Comparison of ENCODE assay signal across 11 cellular contexts in the genomic region with DNA sequence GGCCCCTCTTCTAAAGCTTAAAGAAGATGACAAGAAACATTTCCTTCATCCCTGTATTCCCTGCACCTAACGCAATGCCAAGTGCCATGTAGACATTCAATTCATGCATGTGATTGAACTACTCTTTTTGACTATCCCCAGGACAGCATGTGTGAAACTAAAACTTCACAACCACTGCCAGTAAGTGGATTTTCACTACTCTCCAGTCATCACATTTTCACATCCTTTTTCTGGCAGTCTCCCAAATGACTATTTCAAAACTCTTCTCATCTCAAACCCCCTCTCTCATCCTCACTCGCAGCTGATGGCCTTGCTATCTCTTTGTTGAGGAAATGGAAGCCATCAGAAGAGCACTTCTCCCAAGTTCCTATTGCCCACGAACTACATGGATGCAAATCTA.
DNase-seq lines count a peak whose midpoint lies in the region; ATAC-seq and TF ChIP-seq lines count a peak whose summit lies in the region.
"Had no signal": no experiment of that assay in that cellular context is flagged by ENCODE, and none has a peak within 500 bp of the region (broad histone marks: within the 10 kb centered on the region; RNA-seq: fewer than 3 reads in every experiment).

No MANE protein-coding gene starts in this region.

- H3K27ac ChIP-seq in CD4-positive, alpha-beta T cell (ENCODE audit: low read depth, low read length), result peak overlapping the region; percentile 34
- H3K27ac ChIP-seq in neural progenitor cell, result no peak overlapping the region
- H3K27ac ChIP-seq: heart right ventricle had no signal

- H2AFZ ChIP-seq in neural progenitor cell (replicated peaks), result no peak overlapping the region

- peaks cover 4% of the 10 kb centered on the region for H3K9me3 Mint-ChIP-seq in CD4-positive, alpha-beta T cell
- peaks cover 3% of the 10 kb centered on the region for H3K9me3 Mint-ChIP-seq in neural progenitor cell
- H3K9me3 Mint-ChIP-seq: CD8-positive, alpha-beta T cell had no signal

- no peak overlapping the region for H3K4me3 ChIP-seq in neural progenitor cell
- H3K4me3 ChIP-seq: heart right ventricle, MG63 had no signal

- H3K36me3 Mint-ChIP-seq in CD4-positive, alpha-beta T cell (ENCODE audit: low read depth), result peaks cover 49% of the 10 kb centered on the region
- no peaks in the 10 kb centered on the region for H3K36me3 Mint-ChIP-seq in neural progenitor cell

- no peaks in the 10 kb centered on the region for H3K36me3 ChIP-seq in neural progenitor cell
- H3K36me3 ChIP-seq: heart right ventricle, MG63 had no signal

- no peaks in the 10 kb centered on the region for H3K27me3 ChIP-seq in CD4-positive, alpha-beta T cell (ENCODE audit: control insufficient read depth, insufficient read depth, low read length)
- H3K27me3 ChIP-seq in neural progenitor cell, result no peaks in the 10 kb centered on the region
- H3K27me3 ChIP-seq: heart right ventricle, MG63 had no signal

- no peaks in the 10 kb centered on the region for H3K79me2 ChIP-seq in neural progenitor cell (ENCODE audit: low read depth)

- no peak overlapping the region for H3K27ac Mint-ChIP-seq in CD4-positive, alpha-beta T cell
- H3K27ac Mint-ChIP-seq in neural progenitor cell, result no peak overlapping the region
- H3K27ac Mint-ChIP-seq: CD8-positive, alpha-beta T cell had no signal

- peaks cover 2% of the 10 kb centered on the region for H3K4me1 ChIP-seq in neural progenitor cell

- TF ChIP-seq CTCF in CD4-positive, alpha-beta T cell (IDR thresholded peaks at IDR 0.05), result no peak
- no peak for TF ChIP-seq CTCF in neural progenitor cell (IDR thresholded peaks at IDR 0.05)

- ATAC-seq in CD4-positive, alpha-beta T cell (ENCODE audit: poor library complexity), result no peak
- peak; percentile 73 for ATAC-seq in GM18907 (IDR thresholded peaks at IDR 0.05; ENCODE audit: unreplicated experiment)
- ATAC-seq in HG02588 (IDR thresholded peaks at IDR 0.05; ENCODE audit: unreplicated experiment), result peak; percentile 70
- peak; percentile 61 for ATAC-seq in HG03457 (IDR thresholded peaks at IDR 0.05; ENCODE audit: unreplicated experiment)
- ATAC-seq: CD8-positive, alpha-beta T cell had no signal

- POLR2A ChIA-PET in CD4-positive, alpha-beta T cell (lab: Charles Lee), result interaction anchor here (0.7 kb wide), 1 partner anchor 20 kb away, joined by 3 read pairs; no protein-coding TSS in a partner anchor

- DNase-seq in CD4-positive, alpha-beta T cell, result no peak
- DNase-seq in NCI-H146 treated with DMSO at 0.1 percent for 48 hours (lab: John Stamatoyannopoulos, UW; ENCODE audit: unreplicated experiment) (no peak), neural progenitor cell (ENCODE audit: low spot score) (no peak), hippocampal formation (lab: John Stamatoyannopoulos, UW) (no peak), COR-L47 (lab: John Stamatoyannopoulos, UW) (no peak)
- DNase-seq: CD8-positive, alpha-beta T cell; heart right ventricle; MG63 had no signal

- CTCF ChIA-PET in CD4-positive, alpha-beta T cell (lab: Charles Lee), result interaction anchor here (0.7 to 10.5 kb wide), 2 partner anchors 115 to 195 kb away, joined by 3 to 117 read pairs; no protein-coding TSS in a partner anchor

- H3F3A ChIP-seq in neural progenitor cell (ENCODE audit: low read depth), result no peaks in the 10 kb centered on the region

- no peaks in the 10 kb centered on the region for H3K27me3 Mint-ChIP-seq in CD4-positive, alpha-beta T cell
- peaks cover 2% of the 10 kb centered on the region for H3K27me3 Mint-ChIP-seq in neural progenitor cell (ENCODE audit: insufficient read depth, low read depth)

- no peak overlapping the region for H3K4me2 ChIP-seq in neural progenitor cell

- H3K9ac ChIP-seq in neural progenitor cell, result no peak overlapping the region

- H3K4me3 Mint-ChIP-seq in CD4-positive, alpha-beta T cell, result no peak overlapping the region
- no peak overlapping the region for H3K4me3 Mint-ChIP-seq in neural progenitor cell
- H3K4me3 Mint-ChIP-seq: CD8-positive, alpha-beta T cell had no signal

- peaks cover 64% of the 10 kb centered on the region for H3K4me1 Mint-ChIP-seq in CD4-positive, alpha-beta T cell (ENCODE audit: low read depth)
- peaks cover 1% of the 10 kb centered on the region for H3K4me1 Mint-ChIP-seq in neural progenitor cell

- intact Hi-C loops in CD4-positive, alpha-beta T cell (cut with DNase I, micrococcal nuclease), result no loop called here

- H4K20me1 ChIP-seq in neural progenitor cell (ENCODE audit: low read depth), result no peaks in the 10 kb centered on the region

- H3K9me3 ChIP-seq in CD4-positive, alpha-beta T cell (ENCODE audit: control insufficient read depth, low read length), result no peaks in the 10 kb centered on the region
- no peaks in the 10 kb centered on the region for H3K9me3 ChIP-seq in neural progenitor cell (ENCODE audit: low read depth)
- H3K9me3 ChIP-seq: MG63 had no signal
